29 cellular contexts compared by ENCODE assay signal in genomic region chr9:6771722-6772121, GRCh38. TPM values are rescaled to one million over a fixed set of nuclear protein-coding genes. Genes with fewer than 3 reads are reported as not detected.
DNase-seq lines count a peak whose midpoint lies in the region; ATAC-seq and TF ChIP-seq lines count a peak whose summit lies in the region.
"Had no signal": no experiment of that assay in that cellular context is flagged by ENCODE, and none has a peak within 500 bp of the region (broad histone marks: within the 10 kb centered on the region; RNA-seq: fewer than 3 reads in every experiment).

No MANE protein-coding gene starts in this region.

- H3K27ac ChIP-seq in endodermal cell (ENCODE audit: low read depth, low read length): no peak overlapping the region
- H3K27ac ChIP-seq: 22Rv1, C4-2B, HL-60, SJSA1 had no signal

- H3K27ac Mint-ChIP-seq in activated CD8-positive, alpha-beta memory T cell treated with anti-CD3 and anti-CD28 coated beads, Interleukin-2, amount 10 ng/mL, durations not matched to agents 7 days and 5 days: no peak overlapping the region
- no peak overlapping the region for H3K27ac Mint-ChIP-seq in endodermal cell
- H3K27ac Mint-ChIP-seq: B cell; CD8-positive, alpha-beta memory T cell had no signal

- no peaks in the 10 kb centered on the region for H3K9me3 Mint-ChIP-seq in activated CD8-positive, alpha-beta memory T cell treated with anti-CD3 and anti-CD28 coated beads, Interleukin-2, amount 10 ng/mL, durations not matched to agents 7 days and 5 days (ENCODE audit: low read depth)
- H3K9me3 Mint-ChIP-seq in endodermal cell: no peaks in the 10 kb centered on the region
- H3K9me3 Mint-ChIP-seq: CD8-positive, alpha-beta memory T cell had no signal

- ATAC-seq in activated CD8-positive, alpha-beta memory T cell treated with anti-CD3 and anti-CD28 coated beads, Interleukin-2, amount 10 ng/mL, durations not matched to agents 7 days and 5 days: no peak
- ATAC-seq in HG03280 (IDR thresholded peaks at IDR 0.05; ENCODE audit: unreplicated experiment) (no peak), HG03571 (IDR thresholded peaks at IDR 0.05; ENCODE audit: unreplicated experiment) (no peak), HG03025 (IDR thresholded peaks at IDR 0.05; ENCODE audit: low FRiP score, unreplicated experiment) (no peak), HG02884 (IDR thresholded peaks at IDR 0.05; ENCODE audit: unreplicated experiment) (no peak)
- ATAC-seq: K562 had no signal

- no peak overlapping the region for H3K4me3 ChIP-seq in endodermal cell (ENCODE audit: low read length)
- H3K4me3 ChIP-seq: K562, SJSA1 had no signal

- WGBS in endodermal cell (ENCODE audit: insufficient coverage in 1 of 2, insufficient read length in 1 of 2), 2 experiments: 91 to 95% methylated on average over 2 of the region's 2 CpGs

- DNase-seq in activated CD8-positive, alpha-beta memory T cell treated with anti-CD3 and anti-CD28 coated beads for 24 hours: peak; percentile 45
- DNase-seq in activated CD8-positive, alpha-beta memory T cell treated with anti-CD3 and anti-CD28 coated beads, Interleukin-2, amount 10 ng/mL, durations not matched to agents 7 days and 5 days: no peak
- DNase-seq in endodermal cell (peak; percentile 92), iPS-NIHi7 (ENCODE audit: extremely low spot score) (peak; percentile 47)
- DNase-seq: CD8-positive, alpha-beta memory T cell; DMS 273 treated with DMSO at 0.1 percent for 48 hours; DMS79; EL; GF-D8; Kasumi-1; NCI-H1092 treated with DMSO at 0.1 percent for 48 hours; NCI-H1436; NCI-H187; NCI-H2171 treated with DMSO at 0.1 percent for 48 hours; NCI-H345; NCI-H510A treated with DMSO at 0.1 percent for 48 hours; NK-92 treated with Interleukin-12 subunit alpha and Interleukin-12 subunit beta, amount 100 ng/mL, for 24 hours; Right ventricle myocardium superior; RPMI8226 had no signal

- no peak overlapping the region for H3K4me3 Mint-ChIP-seq in activated CD8-positive, alpha-beta memory T cell treated with anti-CD3 and anti-CD28 coated beads, Interleukin-2, amount 10 ng/mL, durations not matched to agents 7 days and 5 days
- no peak overlapping the region for H3K4me3 Mint-ChIP-seq in endodermal cell
- H3K4me3 Mint-ChIP-seq: B cell; CD8-positive, alpha-beta memory T cell had no signal

- CTCF ChIA-PET in activated CD8-positive, alpha-beta memory T cell treated with anti-CD3 and anti-CD28 coated beads, Interleukin-2, amount 10 ng/mL, durations not matched to agents 7 days and 5 days (lab: Charles Lee): no interaction called here

- TF ChIP-seq CTCF in endodermal cell (conservative IDR thresholded peaks at IDR 0.05): no peak

- H3K4me1 Mint-ChIP-seq in activated CD8-positive, alpha-beta memory T cell treated with anti-CD3 and anti-CD28 coated beads, Interleukin-2, amount 10 ng/mL, durations not matched to agents 7 days and 5 days: peaks cover 8% of the 10 kb centered on the region
- H3K4me1 Mint-ChIP-seq in endodermal cell: peaks cover 8% of the 10 kb centered on the region

- no peaks in the 10 kb centered on the region for H3K27me3 Mint-ChIP-seq in activated CD8-positive, alpha-beta memory T cell treated with anti-CD3 and anti-CD28 coated beads, Interleukin-2, amount 10 ng/mL, durations not matched to agents 7 days and 5 days
- H3K27me3 Mint-ChIP-seq in endodermal cell (ENCODE audit: insufficient read depth): no peaks in the 10 kb centered on the region
- H3K27me3 Mint-ChIP-seq: B cell; CD8-positive, alpha-beta memory T cell had no signal

- peaks cover 9% of the 10 kb centered on the region for H3K36me3 Mint-ChIP-seq in activated CD8-positive, alpha-beta memory T cell treated with anti-CD3 and anti-CD28 coated beads, Interleukin-2, amount 10 ng/mL, durations not matched to agents 7 days and 5 days
- peaks cover 3% of the 10 kb centered on the region for H3K36me3 Mint-ChIP-seq in endodermal cell (ENCODE audit: low read depth)

- H3K27me3 ChIP-seq in endodermal cell (ENCODE audit: control insufficient read depth, insufficient read depth, low read length, poor library complexity, severe bottlenecking): no peaks in the 10 kb centered on the region
- H3K27me3 ChIP-seq: SJSA1 had no signal

- no peak overlapping the region for H3K9ac ChIP-seq in endodermal cell (ENCODE audit: extremely low read depth, low read length, poor library complexity, severe bottlenecking)

- H3K9me3 ChIP-seq in endodermal cell (ENCODE audit: control insufficient read depth, low read length): no peaks in the 10 kb centered on the region
- H3K9me3 ChIP-seq: SJSA1 had no signal

- H3K4me1 ChIP-seq in endodermal cell (ENCODE audit: control insufficient read depth, insufficient read depth, low read length): no peaks in the 10 kb centered on the region
- H3K4me1 ChIP-seq: SJSA1 had no signal

- H3K36me3 ChIP-seq in endodermal cell (ENCODE audit: control insufficient read depth, insufficient read depth, low read length): no peaks in the 10 kb centered on the region
- H3K36me3 ChIP-seq: SJSA1 had no signal

RNA-seq across cellular contexts. Expression of gene KDM4C, which starts 13.9 kb away (rescaled TPM):
- total RNA-seq in activated CD8-positive, alpha-beta memory T cell treated with anti-CD3 and anti-CD28 coated beads, Interleukin-2, amount 10 ng/mL, durations not matched to agents 7 days and 5 days: 10 to 100 TPM; 31.5 to 57.8 TPM
- total RNA-seq in endodermal cell: 10 to 100 TPM; 12.8 to 31.5 TPM
- polyA plus RNA-seq in endodermal cell (2013, experiment 1 of 2): 10.3 TPM
- 9.4 TPM for polyA plus RNA-seq in endodermal cell (2013, experiment 2 of 2)
